Comparison of ENCODE assay signal across 27 cellular contexts in genomic region chrX:152893631-152894610, GRCh38. TPM values are rescaled to one million over a fixed set of nuclear protein-coding genes. Genes with fewer than 3 reads are reported as not detected.
A peak's percentile ranks its signal among the peaks of the same experiment; 100 is the strongest.
DNase-seq lines count a peak whose midpoint lies in the region; ATAC-seq, FAIRE-seq and TF ChIP-seq lines count a peak whose summit lies in the region.
"Had no signal": no experiment of that assay in that cellular context is flagged by ENCODE, and none has a peak within 500 bp of the region (broad histone marks: within the 10 kb centered on the region; RNA-seq: fewer than 3 reads in every experiment).

No MANE protein-coding gene starts in this region.

- peak overlapping the region; percentile 29 for H2BK120ac ChIP-seq in H1 (replicated peaks; ENCODE audit: low read depth, low read length)
- H2BK120ac ChIP-seq in mesendoderm (ENCODE audit: low read depth, low read length): no peak overlapping the region

- no peaks in the 10 kb centered on the region for H3K79me2 ChIP-seq in H1 (ENCODE audit: control insufficient read depth in 1 of 2, insufficient read depth in 2 of 2, low read length in 2 of 2)
- H3K79me2 ChIP-seq in mesendoderm (ENCODE audit: control insufficient read depth, insufficient read depth, low read length): no peaks in the 10 kb centered on the region

- H3K23ac ChIP-seq in H1 (ENCODE audit: insufficient read length) (no peak overlapping the region), mesendoderm (ENCODE audit: low read length) (no peak overlapping the region)

- no peak for ATAC-seq in HG02884 (IDR thresholded peaks at IDR 0.05; ENCODE audit: unreplicated experiment)
- ATAC-seq: activated naive CD4-positive, alpha-beta T cell treated with anti-CD3 and anti-CD28 coated beads, Interleukin-2, amount 50 U/mL, for 72 hours; stimulated activated effector memory CD8-positive, alpha-beta T cell treated with anti-CD3 and anti-CD28 coated beads, Interleukin-12 subunit alpha, Interleukin-12 subunit beta, amount 100 ng/mL, for 72 hours had no signal

- FAIRE-seq in H1 (lab: Jason Lieb, UNC): no peak
- FAIRE-seq: HTR-8/SVneo had no signal

- H3K4me2 ChIP-seq in H1 (ENCODE audit: insufficient read depth in 1 of 2, low read depth in 2 of 2, low read length in 2 of 2): 0 out of 4 replicates have a peak overlapping the region, but pooled peaks of 1 of the 2 experiments have one; percentile 27
- H3K4me2 ChIP-seq in mesendoderm (ENCODE audit: low read length): no peak overlapping the region

- no peak overlapping the region for H3K9ac ChIP-seq in H1 (replicated peaks in 1 of 4; ENCODE audit: extremely low read depth in 1 of 4, low read depth in 3 of 4, low read length in 3 of 4)
- H3K9ac ChIP-seq in mesendoderm (ENCODE audit: low read length): no peak overlapping the region
- H3K9ac ChIP-seq: GM23248 had no signal

- H3K9me3 ChIP-seq in breast epithelium (no peaks in the 10 kb centered on the region), H1 (ENCODE audit: insufficient read depth in 2 of 2, low read depth in 1 of 2, low read length in 1 of 2) (no peaks in the 10 kb centered on the region)
- H3K9me3 ChIP-seq: SJSA1 had no signal

- H3K4me3 ChIP-seq in breast epithelium (no peak overlapping the region), H1 (ENCODE audit: extremely low read depth in 1 of 4, insufficient read depth in 2 of 4, low read depth in 3 of 4, low read length in 4 of 4) (no peak overlapping the region), mesendoderm (ENCODE audit: low read length) (no peak overlapping the region)
- H3K4me3 ChIP-seq: GM23248, SJSA1 had no signal

- intact Hi-C loops in breast epithelium (cut with DNase I; ENCODE audit: low total_unique reads) (no loop called here), MCF 10A (cut with micrococcal nuclease) (no loop called here)

- H4K8ac ChIP-seq in H1 (ENCODE audit: extremely low read depth, insufficient read depth, low read length) (no peak overlapping the region; the same call in 1 of the 2 replicates), mesendoderm (ENCODE audit: low read depth, low read length) (no peak overlapping the region)

- BruUV-seq in MCF 10A (replicated peaks; lab: Mats Ljungman, UMichigan): no TSS peak

- no peak for DNase-seq in breast epithelium (ENCODE audit: low spot score in 2 of 2)
- no peak for DNase-seq in MCF 10A (ENCODE audit: unreplicated experiment)
- DNase-seq in H1 (ENCODE audit: low read depth in 1 of 2, low spot score in 2 of 2): no peak
- no peak for DNase-seq in mesendoderm
- no peak for DNase-seq in KG1 (lab: John Stamatoyannopoulos, UW)
- DNase-seq in effector CD8-positive, alpha-beta T cell (lab: John Stamatoyannopoulos, UW): no peak
- no peak for DNase-seq in GM03348 (ENCODE audit: low spot score)
- DNase-seq: 8988T; activated CD4-positive, alpha-beta T cell treated with anti-CD3 and anti-CD28 coated beads for 48 hours; activated effector memory CD4-positive, alpha-beta T cell treated with Interleukin-2 at 50 U/mL for 16 hours; activated T-cell treated with anti-CD3 and anti-CD28 coated beads, Interleukin-2, amount 50 U/mL, for 1 hour; amygdala; DND-41; GF-D8; GM23248; midbrain; naive B cell; NCI-H1930; NCI-H2227 treated with DMSO at 0.1 percent for 48 hours; NCI-H748 treated with DMSO at 0.1 percent for 48 hours; nucleus accumbens had no signal

- no peak overlapping the region for H2BK20ac ChIP-seq in H1 (ENCODE audit: low read length)

- H4K5ac ChIP-seq in H1 (ENCODE audit: insufficient read length, low read depth, low read length) (no peak overlapping the region), mesendoderm (ENCODE audit: low read length) (no peak overlapping the region)

- H3K23me2 ChIP-seq in H1 (ENCODE audit: low read depth, low read length): peaks cover 2% of the 10 kb centered on the region; the same call in 1 of the 2 replicates

- POLR2A ChIA-PET in MCF 10A (lab: Yijun Ruan, JAX) (interaction anchor here (1.0 kb wide), 1 partner anchor 15 kb away, joined by 5 read pairs; no protein-coding TSS in a partner anchor), H1 (lab: Charles Lee; ENCODE audit: partially characterized antibody) (interaction anchor here (1.1 to 1.3 kb wide), 2 partner anchors 10 to 12 kb away, joined by 3 read pairs; no protein-coding TSS in a partner anchor)

- TF ChIP-seq RAD21 in H1 (IDR thresholded peaks at IDR 0.05 in 1 of 2, conservative IDR thresholded peaks at IDR 0.05 in 1 of 2; ENCODE audit: low read depth in 2 of 2, low read length in 2 of 2): no peak

- CTCF ChIA-PET in MCF 10A (lab: Yijun Ruan, JAX) (interaction anchor here (0.8 to 1.3 kb wide), 3 partner anchors 10 to 14 kb away, joined by 4 to 5 read pairs (median 4); no protein-coding TSS in a partner anchor), H1 (lab: Charles Lee; ENCODE audit: partially characterized antibody) (interaction anchor here (0.6 to 3.1 kb wide), 11 partner anchors 8 to 34 kb away, joined by 3 to 21 read pairs (median 5); no protein-coding TSS in a partner anchor)

- H3K4me1 Mint-ChIP-seq in MCF 10A (ENCODE audit: insufficient read depth, unreplicated experiment): peaks cover 13% of the 10 kb centered on the region
- H3K4me1 Mint-ChIP-seq: stimulated activated effector memory CD8-positive, alpha-beta T cell treated with anti-CD3 and anti-CD28 coated beads, Interleukin-12 subunit alpha, Interleukin-12 subunit beta, amount 100 ng/mL, for 72 hours had no signal

- H2AFZ ChIP-seq in H1 (ENCODE audit: low read length): no peak overlapping the region
- H2AFZ ChIP-seq: GM23248 had no signal

- H3K27ac ChIP-seq in breast epithelium (peak overlapping the region; percentile 36 to 52), H1 (ENCODE audit: low read depth, low read length) (no peak overlapping the region), mesendoderm (ENCODE audit: low read depth, low read length) (no peak overlapping the region)
- H3K27ac ChIP-seq: GM23248, SJSA1 had no signal

- H3K36me3 Mint-ChIP-seq in MCF 10A (ENCODE audit: insufficient read depth, unreplicated experiment): no peaks in the 10 kb centered on the region
- H3K36me3 Mint-ChIP-seq: naive B cell; stimulated activated effector memory CD8-positive, alpha-beta T cell treated with anti-CD3 and anti-CD28 coated beads, Interleukin-12 subunit alpha, Interleukin-12 subunit beta, amount 100 ng/mL, for 72 hours; type B pancreatic cell had no signal

- no peak overlapping the region for H4K91ac ChIP-seq in H1 (replicated peaks; ENCODE audit: insufficient read length, low read length)

- H3K36me3 ChIP-seq in breast epithelium (no peaks in the 10 kb centered on the region), H1 (ENCODE audit: control insufficient read depth in 2 of 4, insufficient read depth in 4 of 4, low read length in 3 of 4) (no peaks in the 10 kb centered on the region), mesendoderm (ENCODE audit: control insufficient read depth, insufficient read depth, low read length) (no peaks in the 10 kb centered on the region)
- H3K36me3 ChIP-seq: SJSA1 had no signal

- H2BK5ac ChIP-seq in H1 (ENCODE audit: low read depth, low read length) (peak overlapping the region; percentile 40; the same call in 1 of the 2 replicates), mesendoderm (ENCODE audit: low read length) (no peak overlapping the region)

- H3K4me3 Mint-ChIP-seq in MCF 10A (ENCODE audit: unreplicated experiment): no peak overlapping the region
- H3K4me3 Mint-ChIP-seq: naive B cell; stimulated activated effector memory CD8-positive, alpha-beta T cell treated with anti-CD3 and anti-CD28 coated beads, Interleukin-12 subunit alpha, Interleukin-12 subunit beta, amount 100 ng/mL, for 72 hours; type B pancreatic cell had no signal

- TF ChIP-seq EP300 in H1 (IDR thresholded peaks at IDR 0.05; ENCODE audit: borderline replicate concordance in 1 of 2, low read depth in 2 of 2, low read length in 2 of 2): no peak

- peaks cover 23% of the 10 kb centered on the region for H3K27me3 Mint-ChIP-seq in MCF 10A (ENCODE audit: insufficient read depth, unreplicated experiment)

- H2BK15ac ChIP-seq in H1 (ENCODE audit: low read length): peak overlapping the region; percentile 81; the same call in 1 of the 2 replicates
- no peak overlapping the region for H2BK15ac ChIP-seq in mesendoderm (replicated peaks; ENCODE audit: low read depth)

- peaks cover 15% of the 10 kb centered on the region for H3K9me3 Mint-ChIP-seq in MCF 10A (ENCODE audit: unreplicated experiment)
- H3K9me3 Mint-ChIP-seq: activated naive CD4-positive, alpha-beta T cell treated with anti-CD3 and anti-CD28 coated beads, Interleukin-2, amount 50 U/mL, for 72 hours; stimulated activated effector memory CD8-positive, alpha-beta T cell treated with anti-CD3 and anti-CD28 coated beads, Interleukin-12 subunit alpha, Interleukin-12 subunit beta, amount 100 ng/mL, for 72 hours; type B pancreatic cell had no signal

- TF ChIP-seq CTCF in breast epithelium (IDR thresholded peaks at IDR 0.05): no peak
- no peak for TF ChIP-seq CTCF in MCF 10A (IDR thresholded peaks at IDR 0.05; ENCODE audit: unreplicated experiment)
- no peak for TF ChIP-seq CTCF in H1 (IDR thresholded peaks at IDR 0.05; ENCODE audit: control extremely low read depth in 1 of 3, insufficient read depth in 1 of 3, low read depth in 1 of 3, low read length in 3 of 3)

- H3K79me1 ChIP-seq in H1 (ENCODE audit: low read depth, low read length) (no peaks in the 10 kb centered on the region), mesendoderm (ENCODE audit: low read length) (no peaks in the 10 kb centered on the region)

- H3K14ac ChIP-seq in H1 (ENCODE audit: insufficient read length): no peak overlapping the region

- no peak for TF ChIP-seq POLR2A in breast epithelium (IDR thresholded peaks at IDR 0.05)
- no peak for TF ChIP-seq POLR2A in H1 (IDR thresholded peaks at IDR 0.05; ENCODE audit: control extremely low read depth in 1 of 2, low read depth in 2 of 2, low read length in 2 of 2)

- H3K4ac ChIP-seq in H1 (replicated peaks; ENCODE audit: insufficient read length, low read depth, low read length) (no peak overlapping the region), mesendoderm (ENCODE audit: low read depth, low read length) (no peak overlapping the region)

- peak overlapping the region; percentile 71 for H3K18ac ChIP-seq in H1 (ENCODE audit: extremely low read depth, low read length)
- H3K18ac ChIP-seq in mesendoderm (ENCODE audit: low read length): peak overlapping the region; percentile 3

- H4K20me1 ChIP-seq in H1 (replicated peaks in 1 of 2; ENCODE audit: control insufficient read depth in 1 of 2, insufficient read depth in 2 of 2, low read length in 2 of 2): no peaks in the 10 kb centered on the region

- H2AK5ac ChIP-seq in H1 (ENCODE audit: low read depth, low read length) (no peak overlapping the region), mesendoderm (ENCODE audit: low read length) (no peak overlapping the region)

- H3K27ac Mint-ChIP-seq in MCF 10A (ENCODE audit: low read depth, unreplicated experiment): no peak overlapping the region
- H3K27ac Mint-ChIP-seq: stimulated activated effector memory CD8-positive, alpha-beta T cell treated with anti-CD3 and anti-CD28 coated beads, Interleukin-12 subunit alpha, Interleukin-12 subunit beta, amount 100 ng/mL, for 72 hours had no signal

- 83% methylated on average over 14 of the region's 19 CpGs; no CpG with 5 or more reads in 1 of the 2 experiments for WGBS in H1 (ENCODE audit: extremely low coverage in 1 of 2, insufficient coverage in 1 of 2, insufficient read length in 1 of 2, insufficient replicate concordance in 2 of 2, low coverage in 1 of 2, low lambda C conversion rate in 2 of 2, missing lambda C conversion rate in 1 of 2), 2 experiments
- WGBS in mesendoderm (ENCODE audit: extremely low coverage, insufficient coverage, low lambda C conversion rate): no CpG with 5 or more reads among the region's 19 CpGs

- H3K27me3 ChIP-seq in breast epithelium: peaks cover 0 to 74% of the 10 kb centered on the region in 2 donors
- peaks cover 0 to 2% (median 0%) of the 10 kb centered on the region in 4 experiments; a peak in 2 of 7 replicates for H3K27me3 ChIP-seq in H1 (replicated peaks in 1 of 4; ENCODE audit: control insufficient read depth in 3 of 4, extremely low read depth in 1 of 4, insufficient read depth in 3 of 4, low read length in 3 of 4)
- H3K27me3 ChIP-seq in mesendoderm (ENCODE audit: insufficient read depth, low read length, poor library complexity): no peaks in the 10 kb centered on the region
- H3K27me3 ChIP-seq: SJSA1 had no signal

- peak overlapping the region; percentile 68; the same call in 1 of the 2 replicates for H2BK12ac ChIP-seq in H1 (ENCODE audit: low read depth, low read length)

- H3K4me1 ChIP-seq in breast epithelium: no peaks in the 10 kb centered on the region
- peaks cover 6 to 41% (median 22%) of the 10 kb centered on the region in 4 experiments for H3K4me1 ChIP-seq in H1 (replicated peaks in 1 of 4; ENCODE audit: control insufficient read depth in 3 of 4, insufficient read depth in 4 of 4, low read length in 3 of 4)
- peaks cover 3% of the 10 kb centered on the region for H3K4me1 ChIP-seq in mesendoderm (ENCODE audit: control insufficient read depth, low read depth, low read length)

- H3K56ac ChIP-seq in H1 (replicated peaks; ENCODE audit: insufficient read length, low read depth, low read length) (no peak overlapping the region), mesendoderm (ENCODE audit: low read length) (peak overlapping the region; percentile 15)

RNA-seq across cellular contexts. Expression of gene ZNF185, which starts 3.9 kb away (rescaled TPM):
- total RNA-seq in breast epithelium (10 to 100 TPM in 1 of 3 donors, 1 to 10 TPM in 2; 5.9 to 19.5 (median 7.5) TPM), MCF 10A (2022) (14.2 and 17.8 TPM in 2 replicates)
- total RNA-seq in H1 (2021; fragmentation: NEBNext Ultra II Directional; extraction: Animal tissue kit (Norgen Biotek cat#: 25700)): 15.4 and 15.6 TPM in 2 replicates
- 18.6 and 20.1 TPM in 2 replicates for polyA plus RNA-seq in H1 (2011; rRNA removed)
- 16.8 TPM for polyA plus RNA-seq in H1 (2011; cell fraction: cytosol; rRNA removed)
- polyA plus RNA-seq in H1 (2011; cell fraction: nucleus; rRNA removed): 33.8 TPM
- 13.5 to 18.5 TPM (median 15.8 TPM) in 4 replicates for polyA plus RNA-seq in H1 (2012, experiment 1 of 2)
- 6.4 TPM for polyA plus RNA-seq in H1 (2012, experiment 2 of 2)
- polyA plus RNA-seq in H1 (2013, experiment 1 of 2): 8.5 TPM
- 9.2 TPM for polyA plus RNA-seq in H1 (2013, experiment 2 of 2)
- polyA minus RNA-seq in H1 (2011; rRNA and poly(A)+ RNA removed): 17.3 and 24.3 TPM in 2 replicates
- 10.8 TPM for polyA minus RNA-seq in H1 (2011; cell fraction: cytosol; rRNA and poly(A)+ RNA removed)
- polyA minus RNA-seq in H1 (2011; cell fraction: nucleus; rRNA and poly(A)+ RNA removed): 9.4 TPM
- polyA plus RNA-seq in mesendoderm (2013, experiment 1 of 2): 4.5 TPM
- 4.4 TPM for polyA plus RNA-seq in mesendoderm (2013, experiment 2 of 2)

Comparison
In these comparisons a context has a peak if more than half of its experiments do, and no peak if none do; other contexts are left out.
1. H3K27ac ChIP-seq: peak in breast epithelium (2 of 2); none in H1 (single experiment) and mesendoderm (single experiment).